8 cellular contexts compared by ENCODE assay signal in the genomic region with DNA sequence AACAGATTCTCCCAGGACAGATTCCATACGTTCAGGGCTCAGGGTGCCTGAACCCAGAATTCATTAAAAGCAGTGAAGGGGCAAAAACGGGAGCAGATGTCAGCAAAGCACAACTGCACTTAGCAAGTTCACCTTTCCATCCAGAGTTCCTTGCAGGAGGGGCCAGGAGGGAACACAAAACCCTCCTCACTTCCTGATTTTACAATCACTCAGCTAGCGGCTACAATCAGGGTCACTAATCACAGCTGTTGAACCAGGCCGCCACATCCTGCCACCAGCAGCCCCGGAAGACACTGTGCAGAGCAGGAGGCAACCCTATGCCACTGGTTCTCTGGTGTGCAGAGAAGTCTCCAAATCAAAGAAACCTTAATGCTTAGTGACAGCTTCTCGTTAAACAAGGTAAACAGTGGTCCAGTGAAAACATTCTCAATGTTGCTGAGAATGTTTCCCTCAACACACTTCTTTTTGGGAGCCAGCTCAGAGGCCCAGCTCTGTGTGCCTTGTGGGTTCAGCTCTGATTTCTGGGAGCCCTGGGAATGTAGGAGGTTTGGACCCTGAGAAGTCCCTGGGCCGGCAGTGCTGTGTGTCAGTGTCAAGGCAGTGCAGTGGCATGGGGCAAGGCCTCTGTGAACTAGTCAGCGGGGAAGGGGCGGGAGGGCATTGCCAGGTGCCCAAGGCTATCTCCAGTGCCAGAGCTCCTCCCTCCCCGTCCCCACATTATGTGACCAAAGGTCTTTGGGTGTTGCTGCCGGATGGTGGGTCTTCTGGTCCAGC. TPM values are rescaled to one million over a fixed set of nuclear protein-coding genes. Genes with fewer than 3 reads are reported as not detected.
DNase-seq lines count a peak whose midpoint lies in the region; ATAC-seq, FAIRE-seq and TF ChIP-seq lines count a peak whose summit lies in the region.

No MANE protein-coding gene starts in this region.

- in situ Hi-C loops in astrocyte of the spinal cord (cut with HindIII; ENCODE audit: low sequenced_read_pairs) = no loop called here
- in situ Hi-C loops in HepG2 (cut with HindIII; ENCODE audit: extremely low pct_ligation_motif_present, low pct_unique_long_range_greater_than_20kb) = no loop called here

- ATAC-seq in HG03571 (IDR thresholded peaks at IDR 0.05; ENCODE audit: unreplicated experiment) = peak; percentile 61
- peak; percentile 81 for ATAC-seq in HepG2

- no peaks in the 10 kb centered on the region for H3K79me2 ChIP-seq in HepG2 (ENCODE audit: insufficient read depth, low read length)

- H3K4me2 ChIP-seq in HepG2 (ENCODE audit: low read depth, low read length) = peak overlapping the region; percentile 98

- H3K4me3 ChIP-seq in astrocyte of the spinal cord (ENCODE audit: low read depth, low read length) (no peak overlapping the region), HepG2 (replicated peaks in 1 of 3; ENCODE audit: insufficient read depth in 1 of 3, low read depth in 2 of 3, low read length in 3 of 3) (peak overlapping the region; percentile 63 to 76 (median 64)), subcutaneous abdominal adipose tissue (ENCODE audit: low read depth in 1 of 5, low read length in 5 of 5) (no peak overlapping the region)

- H3K9ac ChIP-seq in HepG2 (ENCODE audit: insufficient read depth, low read depth, low read length) = peak overlapping the region; percentile 82
- H3K9ac ChIP-seq in subcutaneous abdominal adipose tissue (ENCODE audit: low read length in 5 of 5) = peak overlapping the region in 3 of 5 donors; percentile 6 to 50 (median 29)

- intact Hi-C loops in HepG2 (cut with micrococcal nuclease; ENCODE audit: unreplicated experiment) = loop anchor here (2.0 to 5.0 kb wide), 6 partner anchors 15 to 199 kb away; a partner anchor contains a TSS

- FAIRE-seq in HepG2 (lab: Jason Lieb, UNC) = peak; percentile 83
- FAIRE-seq in D721Med (lab: Jason Lieb, UNC) = no peak

- H3K27me3 ChIP-seq in HepG2 (ENCODE audit: control insufficient read depth in 1 of 2, insufficient read depth in 2 of 2, low read length in 2 of 2) (no peaks in the 10 kb centered on the region), subcutaneous abdominal adipose tissue (ENCODE audit: control insufficient read depth in 5 of 5, insufficient read depth in 4 of 5, low read length in 5 of 5) (no peaks in the 10 kb centered on the region)

- POLR2A ChIA-PET in HepG2 (lab: Yijun Ruan, JAX) = interaction anchor here (0.7 to 4.5 kb wide), 29 partner anchors 8 to 291 kb away, joined by 3 to 85 read pairs (median 5); a partner anchor contains a TSS

- TF ChIP-seq RAD21 in HepG2 (CRISPR knock-in tag; IDR thresholded peaks at IDR 0.05) = no peak

- CTCF ChIA-PET in HepG2 (lab: Yijun Ruan, JAX; ENCODE audit: low intra/inter-chr PET ratio, low total read pairs) = no interaction called here

- peak; percentile 54 to 56; a peak in 3 of 4 replicates for TF ChIP-seq POLR2A in HepG2 (IDR thresholded peaks at IDR 0.05; ENCODE audit: insufficient read depth in 1 of 2, low read depth in 2 of 2, low read length in 2 of 2)

- BruUV-seq in HepG2 (replicated peaks; lab: Mats Ljungman, UMichigan) = no TSS peak

- TF ChIP-seq CTCF in GM20000 (IDR thresholded peaks at IDR 0.05; ENCODE audit: extremely low read depth, missing control alignments) (no peak), astrocyte of the spinal cord (IDR thresholded peaks at IDR 0.05; ENCODE audit: low read depth, low read length) (no peak), HepG2 (CRISPR knock-in tag; IDR thresholded peaks at IDR 0.05) (0 out of 2 replicates have a peak, but pooled peaks have one; percentile 14), D721Med (IDR thresholded peaks at IDR 0.05; ENCODE audit: insufficient read depth, missing control alignments) (no peak)

- H3K27ac ChIP-seq in HepG2 (ENCODE audit: extremely low read length, insufficient read depth, low read length) (peak overlapping the region; percentile 88), subcutaneous abdominal adipose tissue (ENCODE audit: low read depth, low read length) (peak overlapping the region; percentile 79)

- no peaks in the 10 kb centered on the region for H4K20me1 ChIP-seq in HepG2 (ENCODE audit: insufficient read depth, low read length)

- H3K9me3 ChIP-seq in HepG2 (ENCODE audit: low read length) = no peaks in the 10 kb centered on the region
- no peaks in the 10 kb centered on the region for H3K9me3 ChIP-seq in subcutaneous abdominal adipose tissue (ENCODE audit: control insufficient read depth in 5 of 5, low read length in 5 of 5)

- TF ChIP-seq EP300 in HepG2 (IDR thresholded peaks at IDR 0.05; ENCODE audit: low read depth in 2 of 2, low read length in 2 of 2) (no peak; a peak in 1 of 4 replicates), HepG2 (CRISPR knock-in tag; IDR thresholded peaks at IDR 0.05; ENCODE audit: borderline replicate concordance) (no peak)

- WGBS in HepG2 (ENCODE audit: low lambda C conversion rate) = 0% methylated on average over 3 of the region's 11 CpGs

- peaks cover 54% of the 10 kb centered on the region for H3K4me1 ChIP-seq in HepG2 (ENCODE audit: insufficient read depth, low read length)
- peaks cover 3 to 44% (median 31%) of the 10 kb centered on the region in 5 donors for H3K4me1 ChIP-seq in subcutaneous abdominal adipose tissue (ENCODE audit: control insufficient read depth in 5 of 5, insufficient read depth in 5 of 5, low read length in 5 of 5)

- H3K36me3 ChIP-seq in HepG2 (replicated peaks in 1 of 2; ENCODE audit: control insufficient read depth in 1 of 2, insufficient read depth in 2 of 2, low read length in 2 of 2) (no peaks in the 10 kb centered on the region), subcutaneous abdominal adipose tissue (ENCODE audit: control insufficient read depth in 5 of 5, insufficient read depth in 5 of 5, low read length in 5 of 5) (no peaks in the 10 kb centered on the region)

- DNase-seq in EH (ENCODE audit: low read depth) = peak; percentile 77
- DNase-seq in GM20000 (ENCODE audit: low spot score) = peak; percentile 78
- peak; percentile 37 for DNase-seq in T follicular helper cell (ENCODE audit: low read depth)
- peak; percentile 40 for DNase-seq in astrocyte of the spinal cord (ENCODE audit: low read depth, low spot score)
- peak; percentile 76 for DNase-seq in HepG2 (ENCODE audit: low spot score)
- DNase-seq in D721Med (ENCODE audit: insufficient read length, low spot score) = no peak

- no peak overlapping the region for H2AFZ ChIP-seq in HepG2 (ENCODE audit: low read length)

TF ChIP-seq in HepG2, 621 proteins besides CTCF, POLR2A, EP300 and RAD21 (continues in another document):
- TF ChIP-seq ZKSCAN5 (CRISPR knock-in tag; IDR thresholded peaks at IDR 0.05) (0 out of 2 replicates have a peak, but pooled peaks have one; percentile 50), ELF1 (CRISPR knock-in tag; IDR thresholded peaks at IDR 0.05) (peak; percentile 88), MYC (CRISPR knock-in tag; IDR thresholded peaks at IDR 0.05; ENCODE audit: borderline replicate concordance) (0 out of 2 replicates have a peak, but pooled peaks have one; percentile 52), RBFOX2 (IDR thresholded peaks at IDR 0.05; ENCODE audit: low read depth, low read length) (peak; percentile 57)
- TF ChIP-seq, protein P1, sequence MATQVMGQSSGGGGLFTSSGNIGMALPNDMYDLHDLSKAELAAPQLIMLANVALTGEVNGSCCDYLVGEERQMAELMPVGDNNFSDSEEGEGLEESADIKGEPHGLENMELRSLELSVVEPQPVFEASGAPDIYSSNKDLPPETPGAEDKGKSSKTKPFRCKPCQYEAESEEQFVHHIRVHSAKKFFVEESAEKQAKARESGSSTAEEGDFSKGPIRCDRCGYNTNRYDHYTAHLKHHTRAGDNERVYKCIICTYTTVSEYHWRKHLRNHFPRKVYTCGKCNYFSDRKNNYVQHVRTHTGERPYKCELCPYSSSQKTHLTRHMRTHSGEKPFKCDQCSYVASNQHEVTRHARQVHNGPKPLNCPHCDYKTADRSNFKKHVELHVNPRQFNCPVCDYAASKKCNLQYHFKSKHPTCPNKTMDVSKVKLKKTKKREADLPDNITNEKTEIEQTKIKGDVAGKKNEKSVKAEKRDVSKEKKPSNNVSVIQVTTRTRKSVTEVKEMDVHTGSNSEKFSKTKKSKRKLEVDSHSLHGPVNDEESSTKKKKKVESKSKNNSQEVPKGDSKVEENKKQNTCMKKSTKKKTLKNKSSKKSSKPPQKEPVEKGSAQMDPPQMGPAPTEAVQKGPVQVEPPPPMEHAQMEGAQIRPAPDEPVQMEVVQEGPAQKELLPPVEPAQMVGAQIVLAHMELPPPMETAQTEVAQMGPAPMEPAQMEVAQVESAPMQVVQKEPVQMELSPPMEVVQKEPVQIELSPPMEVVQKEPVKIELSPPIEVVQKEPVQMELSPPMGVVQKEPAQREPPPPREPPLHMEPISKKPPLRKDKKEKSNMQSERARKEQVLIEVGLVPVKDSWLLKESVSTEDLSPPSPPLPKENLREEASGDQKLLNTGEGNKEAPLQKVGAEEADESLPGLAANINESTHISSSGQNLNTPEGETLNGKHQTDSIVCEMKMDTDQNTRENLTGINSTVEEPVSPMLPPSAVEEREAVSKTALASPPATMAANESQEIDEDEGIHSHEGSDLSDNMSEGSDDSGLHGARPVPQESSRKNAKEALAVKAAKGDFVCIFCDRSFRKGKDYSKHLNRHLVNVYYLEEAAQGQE (IDR thresholded peaks at IDR 0.05; ENCODE audit: borderline replicate concordance in 1 of 2, low read depth in 1 of 2, low read length in 2 of 2) = peak in 1 of 2 experiments; percentile 51; a peak in 1 of 4 replicates

RNA-seq across cellular contexts. Expression of a gene that starts 54.5 kb away (rescaled TPM):
- 5.4 and 5.5 TPM in 2 replicates for total RNA-seq in HepG2 (2016; rRNA removed; fragmentation: Illumina TruSeq; extraction: Trizol)
- total RNA-seq in HepG2 (2016; cell fraction: cytosol; rRNA removed; fragmentation: Illumina TruSeq; extraction: Trizol; ENCODE audit: low read depth) = 0.62 and 0.71 TPM in 2 replicates
- 5.0 and 6.6 TPM in 2 replicates for total RNA-seq in HepG2 (2016; cell fraction: insoluble cytoplasmic fraction; rRNA removed; fragmentation: Illumina TruSeq; extraction: Trizol)
- 2.2 and 2.7 TPM in 2 replicates for total RNA-seq in HepG2 (2016; cell fraction: membrane; rRNA removed; fragmentation: Illumina TruSeq; extraction: Trizol)
- total RNA-seq in HepG2 (2016; cell fraction: nucleus; rRNA removed; fragmentation: Illumina TruSeq; extraction: Trizol) = 9.6 and 10.7 TPM in 2 replicates
- 3.1 and 3.9 TPM in 2 replicates for polyA plus RNA-seq in HepG2 (2011; rRNA removed)
- 1.9 TPM in 2 replicates for polyA plus RNA-seq in HepG2 (2011; cell fraction: cytosol; rRNA removed)
- polyA plus RNA-seq in HepG2 (2011; cell fraction: nucleus; rRNA removed) = 6.1 and 6.5 TPM in 2 replicates
- polyA plus RNA-seq in HepG2 (2012) = 4.0 and 4.1 TPM in 2 replicates
- 0.77 and 0.96 TPM in 2 replicates for polyA plus RNA-seq in HepG2 (2016; cell fraction: cytosol; fragmentation: Illumina TruSeq; extraction: Trizol; ENCODE audit: low read depth)
- polyA plus RNA-seq in HepG2 (2016; cell fraction: insoluble cytoplasmic fraction; fragmentation: Illumina TruSeq; extraction: Trizol; ENCODE audit: low read depth) = 4.7 TPM in 2 replicates
- polyA plus RNA-seq in HepG2 (2016; cell fraction: membrane; fragmentation: Illumina TruSeq; extraction: Trizol; ENCODE audit: low read depth) = 1.5 and 2.0 TPM in 2 replicates
- polyA plus RNA-seq in HepG2 (2016; cell fraction: nucleus; fragmentation: Illumina TruSeq; extraction: Trizol; ENCODE audit: insufficient read depth, low read depth) = 22.3 and 22.4 TPM in 2 replicates
- 3.5 and 7.9 TPM in 2 replicates for polyA minus RNA-seq in HepG2 (2011; rRNA and poly(A)+ RNA removed; ENCODE audit: low replicate concordance)
- polyA minus RNA-seq in HepG2 (2011; cell fraction: cytosol; rRNA and poly(A)+ RNA removed) = 1.2 and 1.5 TPM in 2 replicates
- 9.2 and 12.5 TPM in 2 replicates for polyA minus RNA-seq in HepG2 (2011; cell fraction: nucleus; rRNA and poly(A)+ RNA removed)

Comparison
In these comparisons a context has a peak if more than half of its experiments do, and no peak if none do; other contexts are left out.
1. H3K4me3 ChIP-seq: peak in HepG2 (3 of 3); none in astrocyte of the spinal cord (single experiment) and subcutaneous abdominal adipose tissue (0 of 5).